Comparison of ENCODE assay signal across 8 cellular contexts in genomic region chr5:14871573-14872069, GRCh38. TPM values are rescaled to one million over a fixed set of nuclear protein-coding genes. Genes with fewer than 3 reads are reported as not detected.
A peak's percentile ranks its signal among the peaks of the same experiment; 100 is the strongest.
DNase-seq lines count a peak whose midpoint lies in the region; ATAC-seq and TF ChIP-seq lines count a peak whose summit lies in the region.

Gene ANKH, minus strand, starts transcription at chr5:14871778. Its CDS starts 331 bp downstream, at chr5:14871447.

- peak; percentile 74 for ATAC-seq in GM19043 (IDR thresholded peaks at IDR 0.05; ENCODE audit: low read depth, unreplicated experiment)
- peak; percentile 91 for ATAC-seq in HG03354 (IDR thresholded peaks at IDR 0.05; ENCODE audit: poor library complexity, severe bottlenecking, unreplicated experiment)
- ATAC-seq in lung (ENCODE audit: insufficient read depth, low FRiP score) = peak; percentile 95

- peak within 1 kb of the TSS; percentile 80 for H3K27ac Mint-ChIP-seq in activated CD4-positive, alpha-beta memory T cell treated with anti-CD3 and anti-CD28 coated beads, Interleukin-2, amount 10 ng/mL, durations not matched to agents 7 days and 5 days

- peaks cover 4% of the 10 kb centered on the region for H3K27me3 Mint-ChIP-seq in activated CD4-positive, alpha-beta memory T cell treated with anti-CD3 and anti-CD28 coated beads, Interleukin-2, amount 10 ng/mL, durations not matched to agents 7 days and 5 days

- 0 to 1% methylated on average over 78 of the region's 78 CpGs for WGBS in ectodermal cell, 2 experiments
- WGBS in lung, 2 donors = 1 to 2% methylated on average over 43 to 78 of the region's 78 CpGs

- peak within 1 kb of the TSS; percentile 85 for H3K9ac ChIP-seq in BLaER1

- POLR2A ChIA-PET in activated CD4-positive, alpha-beta memory T cell treated with anti-CD3 and anti-CD28 coated beads, Interleukin-2, amount 10 ng/mL, durations not matched to agents 7 days and 5 days (lab: Charles Lee) = interaction anchor here (0.6 to 2.4 kb wide), 7 partner anchors 53 to 277 kb away, joined by 3 to 18 read pairs (median 11); no protein-coding TSS in a partner anchor

- peak within 1 kb of the TSS; percentile 89 for H3K4me3 Mint-ChIP-seq in activated CD4-positive, alpha-beta memory T cell treated with anti-CD3 and anti-CD28 coated beads, Interleukin-2, amount 10 ng/mL, durations not matched to agents 7 days and 5 days

- peaks cover 31% of the 10 kb centered on the region for H3K4me1 Mint-ChIP-seq in activated CD4-positive, alpha-beta memory T cell treated with anti-CD3 and anti-CD28 coated beads, Interleukin-2, amount 10 ng/mL, durations not matched to agents 7 days and 5 days

- peaks cover 16% of the 10 kb centered on the region for H3K36me3 Mint-ChIP-seq in activated CD4-positive, alpha-beta memory T cell treated with anti-CD3 and anti-CD28 coated beads, Interleukin-2, amount 10 ng/mL, durations not matched to agents 7 days and 5 days (ENCODE audit: low read depth)

- H3K4me1 ChIP-seq in BLaER1 (peaks cover 34% of the 10 kb centered on the region), ectodermal cell (ENCODE audit: control insufficient read depth, insufficient read depth, low read length) (no peaks in the 10 kb centered on the region), lung (ENCODE audit: control insufficient read depth in 2 of 2, insufficient read depth in 2 of 2, low read length in 2 of 2) (peaks cover 4 to 8% of the 10 kb centered on the region in 2 donors)

- H3K9me3 ChIP-seq in BLaER1 = no peaks in the 10 kb centered on the region
- no peaks in the 10 kb centered on the region for H3K9me3 ChIP-seq in ectodermal cell (ENCODE audit: control insufficient read depth, low read length)
- no peaks in the 10 kb centered on the region for H3K9me3 ChIP-seq in lung (ENCODE audit: control insufficient read depth in 2 of 2, insufficient read depth in 1 of 2, low read length in 1 of 2)

- peak within 1 kb of the TSS; percentile 75 for H3K27ac ChIP-seq in BLaER1
- no peak within 1 kb of the TSS for H3K27ac ChIP-seq in ectodermal cell (ENCODE audit: insufficient read depth, low read depth, low read length, poor library complexity, severe bottlenecking)
- H3K27ac ChIP-seq in lung (ENCODE audit: low read depth in 1 of 2, low read length in 1 of 2) = peak within 1 kb of the TSS; percentile 87 to 100

- H3K27me3 ChIP-seq in BLaER1 (peaks cover 24% of the 10 kb centered on the region), ectodermal cell (ENCODE audit: control insufficient read depth, insufficient read depth, low read length, poor library complexity, severe bottlenecking) (peaks cover 60% of the 10 kb centered on the region), lung (ENCODE audit: control insufficient read depth, insufficient read depth) (no peaks in the 10 kb centered on the region)

- peak within 1 kb of the TSS; percentile 98 for H3K4me2 ChIP-seq in BLaER1

- H3K9me3 Mint-ChIP-seq in activated CD4-positive, alpha-beta memory T cell treated with anti-CD3 and anti-CD28 coated beads, Interleukin-2, amount 10 ng/mL, durations not matched to agents 7 days and 5 days = no peaks in the 10 kb centered on the region

- H3K36me3 ChIP-seq in BLaER1 (no peaks in the 10 kb centered on the region), ectodermal cell (ENCODE audit: control insufficient read depth, insufficient read depth, low read length) (no peaks in the 10 kb centered on the region), lung (ENCODE audit: control insufficient read depth in 2 of 2, insufficient read depth in 2 of 2, low read length in 2 of 2) (no peaks in the 10 kb centered on the region)

- H3K4me3 ChIP-seq in BLaER1 (peak within 1 kb of the TSS; percentile 87), ectodermal cell (ENCODE audit: insufficient read depth, low read depth, low read length) (peak within 1 kb of the TSS; percentile 52), lung (peak within 1 kb of the TSS; percentile 66)

- peak; percentile 82 for DNase-seq in NCI-H510A (lab: John Stamatoyannopoulos, UW)
- DNase-seq in activated CD4-positive, alpha-beta memory T cell treated with anti-CD3 and anti-CD28 coated beads, Interleukin-2, amount 10 ng/mL, durations not matched to agents 7 days and 5 days = peak; percentile 86
- DNase-seq in lung (ENCODE audit: low spot score) = peak; percentile 70
- DNase-seq in stimulated activated CD4-positive, alpha-beta T cell treated with anti-CD3 and anti-CD28 coated beads, TNF-alpha, amount 100 ng/mL, for 4 hours (ENCODE audit: low read depth in 3 of 3) = peak; percentile 70 to 80 (median 71)

- CTCF ChIA-PET in activated CD4-positive, alpha-beta memory T cell treated with anti-CD3 and anti-CD28 coated beads, Interleukin-2, amount 10 ng/mL, durations not matched to agents 7 days and 5 days (lab: Charles Lee) = interaction anchor here (0.6 to 4.3 kb wide), 14 partner anchors 11 to 1885 kb away, joined by 3 to 27 read pairs (median 6); no protein-coding TSS in a partner anchor

- TF ChIP-seq CTCF in lung (IDR thresholded peaks at IDR 0.05; ENCODE audit: control extremely low read depth, extremely low read depth) = no peak

- H4K20me1 ChIP-seq in BLaER1 = peaks cover 42% of the 10 kb centered on the region

RNA-seq across cellular contexts. Expression of gene ANKH, which starts in this region (rescaled TPM):
- 10 to 100 TPM; 83.7 to 87.0 TPM for total RNA-seq in activated CD4-positive, alpha-beta memory T cell treated with anti-CD3 and anti-CD28 coated beads, Interleukin-2, amount 10 ng/mL, durations not matched to agents 7 days and 5 days
- 3.3 TPM for polyA plus RNA-seq in ectodermal cell (2013, experiment 1 of 4)
- polyA plus RNA-seq in ectodermal cell (2013, experiment 2 of 4) = 1.8 TPM
- 1.4 TPM for polyA plus RNA-seq in ectodermal cell (2013, experiment 3 of 4)
- 2.6 TPM for polyA plus RNA-seq in ectodermal cell (2013, experiment 4 of 4)
- 10 to 100 TPM; 17.5 to 46.7 TPM for total RNA-seq in lung
- polyA plus RNA-seq in lung = 10 to 100 TPM; 10.8 to 16.9 TPM
